In genomic region chr12:24478254-24478653, GRCh38 we compare ENCODE assay signal across 15 cellular contexts.
"Had no signal": no experiment of that assay in that cellular context is flagged by ENCODE, and none has a peak within 500 bp of the region (broad histone marks: within the 10 kb centered on the region; RNA-seq: fewer than 3 reads in every experiment).

No MANE protein-coding gene starts in this region.

- H3K9me3 ChIP-seq: sigmoid colon, transverse colon had no signal

- H3K27me3 Mint-ChIP-seq: activated naive CD4-positive, alpha-beta T cell treated with anti-CD3 and anti-CD28 coated beads, Interleukin-2, amount 50 U/mL, for 24 hours had no signal

- H3K27me3 ChIP-seq: hepatocyte, sigmoid colon, transverse colon had no signal

- DNase-seq: activated CD4-positive, alpha-beta T cell treated with anti-CD3 and anti-CD28 coated beads, Interleukin-2, amount 50 U/mL, for 4 hours; activated effector memory CD4-positive, alpha-beta T cell treated with Interleukin-2 at 50 U/mL for 16 hours; activated T-cell treated with anti-CD3 and anti-CD28 coated beads, Interleukin-2, amount 50 U/mL, for 1 hour; cerebellar nuclear complex; dermis blood vessel endothelial cell; kidney glomerular epithelial cell; mesendoderm; sigmoid colon; stimulated activated CD4-positive, alpha-beta T cell treated with anti-CD3 and anti-CD28 coated beads, Interleukin-2, amount 100 ng/mL, for 24 hours; stimulated activated naive B cell treated with anti-CD40 and anti-IgM and Interleukin-4, amounts not matched to agents 10 μg/mL and 1 μg/mL and 100 μg/mL, for 72 hours; substantia nigra; transverse colon had no signal

- H3K4me1 ChIP-seq: sigmoid colon, transverse colon had no signal

- H3K9me3 Mint-ChIP-seq: activated naive CD4-positive, alpha-beta T cell treated with anti-CD3 and anti-CD28 coated beads, Interleukin-2, amount 50 U/mL, for 24 hours; nephron; stimulated activated naive B cell treated with anti-CD40 and anti-IgM and Interleukin-4, amounts not matched to agents 10 μg/mL and 1 μg/mL and 100 μg/mL, for 72 hours had no signal

- ATAC-seq: stimulated activated naive B cell treated with anti-CD40 and anti-IgM and Interleukin-4, amounts not matched to agents 10 μg/mL and 1 μg/mL and 100 μg/mL, for 72 hours had no signal

- H3K27ac Mint-ChIP-seq: activated naive CD4-positive, alpha-beta T cell treated with anti-CD3 and anti-CD28 coated beads, Interleukin-2, amount 50 U/mL, for 24 hours; stimulated activated naive B cell treated with anti-CD40 and anti-IgM and Interleukin-4, amounts not matched to agents 10 μg/mL and 1 μg/mL and 100 μg/mL, for 72 hours had no signal

- H3K4me3 ChIP-seq: hepatocyte, sigmoid colon, transverse colon had no signal

- H3K36me3 Mint-ChIP-seq: activated naive CD4-positive, alpha-beta T cell treated with anti-CD3 and anti-CD28 coated beads, Interleukin-2, amount 50 U/mL, for 24 hours; stimulated activated naive B cell treated with anti-CD40 and anti-IgM and Interleukin-4, amounts not matched to agents 10 μg/mL and 1 μg/mL and 100 μg/mL, for 72 hours had no signal

- H3K36me3 ChIP-seq: sigmoid colon, transverse colon had no signal

- H3K27ac ChIP-seq: hepatocyte, sigmoid colon, transverse colon had no signal

- H3K4me1 Mint-ChIP-seq: activated naive CD4-positive, alpha-beta T cell treated with anti-CD3 and anti-CD28 coated beads, Interleukin-2, amount 50 U/mL, for 24 hours had no signal

- H3K4me3 Mint-ChIP-seq: activated naive CD4-positive, alpha-beta T cell treated with anti-CD3 and anti-CD28 coated beads, Interleukin-2, amount 50 U/mL, for 24 hours; nephron; stimulated activated naive B cell treated with anti-CD40 and anti-IgM and Interleukin-4, amounts not matched to agents 10 μg/mL and 1 μg/mL and 100 μg/mL, for 72 hours had no signal
